In genomic region chr12:50786498-50787231, GRCh38 we compare ENCODE assay signal across 10 cellular contexts. TPM values are rescaled to one million over a fixed set of nuclear protein-coding genes. Genes with fewer than 3 reads are reported as not detected.
DNase-seq lines count a peak whose midpoint lies in the region; ATAC-seq and TF ChIP-seq lines count a peak whose summit lies in the region.
"Had no signal": no experiment of that assay in that cellular context is flagged by ENCODE, and none has a peak within 500 bp of the region (broad histone marks: within the 10 kb centered on the region; RNA-seq: fewer than 3 reads in every experiment).

No MANE protein-coding gene starts in this region.

- H3K36me3 ChIP-seq in breast epithelium = no peaks in the 10 kb centered on the region

- no peaks in the 10 kb centered on the region for H3K4me1 ChIP-seq in breast epithelium

- H3K27ac Mint-ChIP-seq in MCF 10A (ENCODE audit: low read depth, unreplicated experiment) = peak overlapping the region; percentile 96
- H3K27ac Mint-ChIP-seq in activated naive CD8-positive, alpha-beta T cell treated with anti-CD3 and anti-CD28 coated beads for 36 hours = no peak overlapping the region

- no peaks in the 10 kb centered on the region for H3K27me3 ChIP-seq in breast epithelium

- TF ChIP-seq POLR2A in breast epithelium (IDR thresholded peaks at IDR 0.05) = no peak

- H3K27me3 Mint-ChIP-seq in MCF 10A (ENCODE audit: insufficient read depth, unreplicated experiment) = no peaks in the 10 kb centered on the region
- H3K27me3 Mint-ChIP-seq in activated naive CD8-positive, alpha-beta T cell treated with anti-CD3 and anti-CD28 coated beads for 36 hours = no peaks in the 10 kb centered on the region

- POLR2A ChIA-PET in MCF 10A (lab: Yijun Ruan, JAX) = interaction anchor here (0.6 to 8.4 kb wide), 27 partner anchors 10 to 1165 kb away, joined by 3 to 169 read pairs (median 5); partner anchors contain the start of genes ATF1, DIP2B and SLC11A2

- H3K36me3 Mint-ChIP-seq in MCF 10A (ENCODE audit: insufficient read depth, unreplicated experiment) = peaks cover 53% of the 10 kb centered on the region
- peaks cover 31% of the 10 kb centered on the region for H3K36me3 Mint-ChIP-seq in activated naive CD8-positive, alpha-beta T cell treated with anti-CD3 and anti-CD28 coated beads for 36 hours

- no peak for TF ChIP-seq CTCF in MCF 10A (IDR thresholded peaks at IDR 0.05; ENCODE audit: unreplicated experiment)
- TF ChIP-seq CTCF in breast epithelium (IDR thresholded peaks at IDR 0.05) = no peak

- no peak for ATAC-seq in GM21576 (IDR thresholded peaks at IDR 0.05; ENCODE audit: unreplicated experiment)

- CTCF ChIA-PET in MCF 10A (lab: Yijun Ruan, JAX) = interaction anchor here (0.7 to 3.3 kb wide), 5 partner anchors 12 to 240 kb away, joined by 3 to 24 read pairs (median 5); partner anchors contain the start of genes ATF1 and SLC11A2

- DNase-seq in MCF 10A (ENCODE audit: unreplicated experiment) = peak; percentile 98
- DNase-seq in breast epithelium (ENCODE audit: low spot score in 2 of 2) = no peak
- DNase-seq in amniotic epithelial cell (ENCODE audit: low read depth) = peak; percentile 98
- DNase-seq in islet precursor cell = peak; percentile 99
- no peak for DNase-seq in NCI-H82 treated with DMSO at 0.1 percent for 48 hours (lab: John Stamatoyannopoulos, UW; ENCODE audit: unreplicated experiment)
- DNase-seq in activated naive CD8-positive, alpha-beta T cell treated with anti-CD3 and anti-CD28 coated beads for 36 hours = no peak
- DNase-seq in NCI-H2171 treated with DMSO at 0.1 percent for 48 hours (lab: John Stamatoyannopoulos, UW) = no peak
- DNase-seq: amygdala had no signal

- peaks cover 63% of the 10 kb centered on the region for H3K4me1 Mint-ChIP-seq in MCF 10A (ENCODE audit: insufficient read depth, unreplicated experiment)
- peaks cover 13% of the 10 kb centered on the region for H3K4me1 Mint-ChIP-seq in activated naive CD8-positive, alpha-beta T cell treated with anti-CD3 and anti-CD28 coated beads for 36 hours

- no peak overlapping the region for H3K4me3 ChIP-seq in breast epithelium
- H3K4me3 ChIP-seq: SK-N-MC had no signal

- H3K9me3 Mint-ChIP-seq in MCF 10A (ENCODE audit: unreplicated experiment) = peaks cover 8% of the 10 kb centered on the region
- peaks cover 6% of the 10 kb centered on the region for H3K9me3 Mint-ChIP-seq in activated naive CD8-positive, alpha-beta T cell treated with anti-CD3 and anti-CD28 coated beads for 36 hours

- intact Hi-C loops in MCF 10A (cut with micrococcal nuclease) (no loop called here), breast epithelium (cut with DNase I; ENCODE audit: low total_unique reads) (no loop called here)

- H3K9me3 ChIP-seq in breast epithelium = no peaks in the 10 kb centered on the region

- H3K27ac ChIP-seq in breast epithelium = peak overlapping the region in 1 of 2 donors; percentile 56
- H3K27ac ChIP-seq: SK-N-MC had no signal

- BruUV-seq in MCF 10A (replicated peaks; lab: Mats Ljungman, UMichigan) = TSS peak; percentile 94

- H3K4me3 Mint-ChIP-seq in MCF 10A (ENCODE audit: unreplicated experiment) = peak overlapping the region; percentile 9
- no peak overlapping the region for H3K4me3 Mint-ChIP-seq in activated naive CD8-positive, alpha-beta T cell treated with anti-CD3 and anti-CD28 coated beads for 36 hours

RNA-seq across cellular contexts. Expression of gene ATF1, which starts 22.8 kb away (rescaled TPM):
- total RNA-seq in MCF 10A (2022) = 73.1 and 87.2 TPM in 2 replicates
- 10 to 100 TPM; 22.2 to 32.2 (median 27.2) TPM for total RNA-seq in breast epithelium
- total RNA-seq in activated naive CD8-positive, alpha-beta T cell treated with anti-CD3 and anti-CD28 coated beads for 36 hours = 10 to 100 TPM; 57.4 to 58.5 TPM

RNA-seq across cellular contexts. Expression of gene TMPRSS12, which starts 56.1 kb away (rescaled TPM):
- not detected in 2 replicates for total RNA-seq in MCF 10A (2022)
- total RNA-seq in breast epithelium = not detected
- not detected for total RNA-seq in activated naive CD8-positive, alpha-beta T cell treated with anti-CD3 and anti-CD28 coated beads for 36 hours

Comparison
In these comparisons a context has a peak if more than half of its experiments do, and no peak if none do; other contexts are left out.
1. DNase-seq: peak in MCF 10A (single experiment), amniotic epithelial cell (single experiment) and islet precursor cell (single experiment); none in breast epithelium (0 of 2), NCI-H82 treated with DMSO at 0.1 percent for 48 hours (single experiment), activated naive CD8-positive, alpha-beta T cell treated with anti-CD3 and anti-CD28 coated beads for 36 hours (single experiment) and NCI-H2171 treated with DMSO at 0.1 percent for 48 hours (single experiment).